ENCODE assay signal across 16 cellular contexts in the genomic region with DNA sequence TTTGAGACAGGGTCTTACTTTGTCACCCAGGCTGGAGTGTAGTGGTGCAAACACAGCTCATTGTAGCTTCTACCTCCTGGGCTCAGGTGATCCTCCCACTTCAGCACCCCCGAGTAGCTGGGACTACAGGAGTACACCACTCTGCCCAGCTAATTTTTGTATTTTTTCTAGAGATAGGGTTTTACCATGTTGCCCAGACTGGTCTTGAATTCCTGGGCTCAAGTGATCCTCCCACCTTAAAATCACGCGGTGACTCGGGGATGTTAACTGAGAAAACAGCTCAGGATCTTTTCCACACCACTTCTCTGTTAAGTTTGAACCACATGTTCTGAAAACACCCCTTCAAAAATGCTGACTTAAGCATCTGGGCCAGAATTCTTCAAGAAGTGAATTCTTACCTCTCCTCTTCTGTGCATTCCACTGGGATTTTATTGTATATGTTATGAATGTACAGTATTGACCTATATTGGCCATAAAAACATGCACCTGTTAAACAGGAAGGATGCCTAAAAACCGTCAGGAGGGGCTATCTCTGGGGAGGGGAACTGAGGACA.
"Had no signal": no experiment of that assay in that cellular context is flagged by ENCODE, and none has a peak within 500 bp of the region (broad histone marks: within the 10 kb centered on the region; RNA-seq: fewer than 3 reads in every experiment).

No MANE protein-coding gene starts in this region.

- H3K4me1 ChIP-seq: gastroesophageal sphincter, tibial artery, uterus had no signal

- DNase-seq: esophagus squamous epithelium; foreskin fibroblast; glutamatergic neuron; kidney; mesendoderm; naive thymus-derived CD4-positive, alpha-beta T cell; small intestine; stimulated activated CD4-positive, alpha-beta T cell treated with anti-CD3 and anti-CD28 coated beads, Interleukin-2, amount 100 ng/mL, for 48 hours; stimulated activated naive CD8-positive, alpha-beta T cell treated with anti-CD3 and anti-CD28 coated beads, Interleukin-15, Interleukin-2, amounts not matched to agents 100 U/mL and 50 U/mL, for 24 hours; tibial artery; upper lobe of left lung; uterus had no signal

- H3K4me3 ChIP-seq: esophagus squamous epithelium, gastroesophageal sphincter, right atrium auricular region, suprapubic skin, tibial artery, upper lobe of left lung, uterus had no signal

- H3K27me3 ChIP-seq: esophagus squamous epithelium, gastroesophageal sphincter, right atrium auricular region, suprapubic skin, tibial artery, upper lobe of left lung, uterus had no signal

- H3K27ac ChIP-seq: esophagus squamous epithelium, gastroesophageal sphincter, right atrium auricular region, suprapubic skin, tibial artery, upper lobe of left lung, uterus had no signal

- ATAC-seq: gastroesophageal sphincter; naive thymus-derived CD4-positive, alpha-beta T cell; stimulated activated naive CD8-positive, alpha-beta T cell treated with anti-CD3 and anti-CD28 coated beads, Interleukin-15, Interleukin-2, amounts not matched to agents 100 U/mL and 50 U/mL, for 24 hours had no signal

- FAIRE-seq: colon, kidney, small intestine had no signal

- H3K9me3 ChIP-seq: esophagus squamous epithelium, gastroesophageal sphincter, right atrium auricular region, suprapubic skin, tibial artery, upper lobe of left lung, uterus had no signal

- H3K36me3 ChIP-seq: esophagus squamous epithelium, right atrium auricular region, suprapubic skin, tibial artery, uterus had no signal
